15 cellular contexts compared by ENCODE assay signal in the genomic region with DNA sequence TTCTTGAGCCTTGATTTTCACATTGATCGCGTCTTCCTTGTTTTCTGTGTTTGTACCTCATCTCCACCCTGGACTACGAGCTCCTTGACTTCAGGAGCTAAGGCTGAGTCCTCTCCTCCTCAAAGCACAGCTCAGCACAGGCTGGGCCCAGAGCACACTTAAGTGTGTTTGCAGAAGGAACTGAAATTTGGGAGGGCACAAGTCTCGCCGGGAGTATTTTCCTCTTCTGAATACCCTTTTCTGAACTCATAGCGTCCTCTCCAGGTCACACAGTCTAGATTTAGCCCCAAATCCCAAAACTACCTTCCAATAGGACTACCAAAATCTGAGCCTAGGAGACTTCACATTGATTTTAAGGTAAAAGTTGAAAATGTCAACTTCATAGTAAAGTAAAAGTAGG.
"Had no signal": no experiment of that assay in that cellular context is flagged by ENCODE, and none has a peak within 500 bp of the region (broad histone marks: within the 10 kb centered on the region; RNA-seq: fewer than 3 reads in every experiment).

No MANE protein-coding gene starts in this region.

- DNase-seq: activated CD4-positive, alpha-beta T cell treated with anti-CD3 and anti-CD28 coated beads, Interleukin-2, amount 50 U/mL, for 1 hour; activated CD4-positive, CD25-positive, alpha-beta regulatory T cell treated with anti-CD3 and anti-CD28 coated beads, Interleukin-2, amount 50 U/mL, for 72 hours; activated CD8-positive, alpha-beta memory T cell treated with anti-CD3 and anti-CD28 coated beads, Interleukin-2, amount 50 U/mL, for 4 hours; activated effector memory CD4-positive, alpha-beta T cell treated with Interleukin-2 at 50 U/mL for 16 hours; activated naive CD4-positive, alpha-beta T cell treated with anti-CD3 and anti-CD28 coated beads, Interleukin-2, amount 10 ng/mL, durations not matched to agents 7 days and 5 days; activated T-cell treated with anti-CD3 and anti-CD28 coated beads, Interleukin-2, amount 50 U/mL, for 48 hours; left ventricle myocardium superior; mesenchymal stem cell; mucosa of descending colon; naive B cell; pancreas; stimulated activated naive B cell treated with anti-CD40 and anti-IgM and Interleukin-4, amounts not matched to agents 10 μg/mL and 1 μg/mL and 100 μg/mL, for 72 hours; T1000 had no signal

- FAIRE-seq: bronchial epithelial cell had no signal

- ATAC-seq: left ventricle myocardium superior; mucosa of descending colon; pancreas; stimulated activated naive B cell treated with anti-CD40 and anti-IgM and Interleukin-4, amounts not matched to agents 10 μg/mL and 1 μg/mL and 100 μg/mL, for 72 hours had no signal

- H3K4me3 ChIP-seq: ascending aorta, mucosa of descending colon, pancreas had no signal

- H3K9me3 ChIP-seq: ascending aorta, mucosa of descending colon, pancreas had no signal

- H3K27me3 ChIP-seq: ascending aorta, pancreas had no signal

- H3K27ac ChIP-seq: ascending aorta, pancreas had no signal

- H3K36me3 ChIP-seq: pancreas had no signal
